ENCODE assay signal across 8 cellular contexts in the genomic region with DNA sequence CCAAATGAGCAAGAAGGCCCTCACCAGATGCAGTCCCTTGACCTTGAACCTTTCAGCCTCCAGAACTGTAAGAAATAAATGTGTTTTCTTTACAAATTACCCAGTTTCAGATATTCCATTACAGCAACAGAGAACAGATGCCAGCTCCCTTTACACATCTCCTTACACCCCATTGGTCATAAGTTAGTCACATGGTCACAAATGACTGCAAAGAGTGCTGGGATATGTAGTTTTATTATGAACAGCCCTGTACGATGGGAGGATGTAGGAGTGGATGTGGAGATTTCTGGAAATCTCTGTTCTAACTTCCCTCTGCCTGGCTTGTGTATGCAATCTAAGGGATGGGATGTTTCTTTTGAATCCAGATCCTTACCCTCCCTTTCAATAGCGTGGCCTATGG. TPM values are rescaled to one million over a fixed set of nuclear protein-coding genes. Genes with fewer than 3 reads are reported as not detected.
DNase-seq lines count a peak whose midpoint lies in the region; ATAC-seq and TF ChIP-seq lines count a peak whose summit lies in the region.

No MANE protein-coding gene starts in this region.

- H3K9me3 Mint-ChIP-seq in stimulated activated naive CD8-positive, alpha-beta T cell treated with anti-CD3 and anti-CD28 coated beads, Interleukin-15, amount 100 ng/mL, for 72 hours: peaks cover 0 to 9% of the 10 kb centered on the region in 2 donors

- H3K27me3 Mint-ChIP-seq in stimulated activated naive CD8-positive, alpha-beta T cell treated with anti-CD3 and anti-CD28 coated beads, Interleukin-15, amount 100 ng/mL, for 72 hours: peaks cover 44% of the 10 kb centered on the region

- H3K27me3 ChIP-seq in PC-3 (ENCODE audit: low read length) (peaks cover 27% of the 10 kb centered on the region), suprapubic skin (peaks cover 15% of the 10 kb centered on the region)

- intact Hi-C loops in PC-3 (cut with micrococcal nuclease): loop anchor here (5.0 kb wide), 1 partner anchor 763 kb away; no protein-coding TSS in a partner anchor

- no peak overlapping the region for H3K4me3 ChIP-seq in PC-3 (ENCODE audit: low read length)
- H3K4me3 ChIP-seq in fibroblast of the aortic adventitia (ENCODE audit: low read depth, low read length): no peak overlapping the region
- H3K4me3 ChIP-seq in suprapubic skin: no peak overlapping the region

- no TSS peak for BruUV-seq in PC-3 (replicated peaks; lab: Mats Ljungman, UMichigan)

- POLR2A ChIA-PET in PC-3 (lab: Charles Lee; ENCODE audit: unreplicated experiment): no interaction called here

- H3K36me3 ChIP-seq in PC-3 (ENCODE audit: low read depth, low read length) (no peaks in the 10 kb centered on the region), suprapubic skin (no peaks in the 10 kb centered on the region)

- H3K4me1 Mint-ChIP-seq in stimulated activated naive CD8-positive, alpha-beta T cell treated with anti-CD3 and anti-CD28 coated beads, Interleukin-15, amount 100 ng/mL, for 72 hours: no peaks in the 10 kb centered on the region

- no peak overlapping the region for H2AFZ ChIP-seq in PC-3 (ENCODE audit: low read length)

- no peak overlapping the region for H3K9ac ChIP-seq in PC-3 (ENCODE audit: low read length)

- H3K27ac Mint-ChIP-seq in stimulated activated naive CD8-positive, alpha-beta T cell treated with anti-CD3 and anti-CD28 coated beads, Interleukin-15, amount 100 ng/mL, for 72 hours: no peak overlapping the region

- no peaks in the 10 kb centered on the region for H4K20me1 ChIP-seq in PC-3 (ENCODE audit: low read length)

- DNase-seq in NCI-H2107 treated with DMSO at 0.1 percent for 48 hours (lab: John Stamatoyannopoulos, UW; ENCODE audit: unreplicated experiment) (peak; percentile 54), NCI-H2107 (lab: John Stamatoyannopoulos, UW) (no peak), PC-3 (peak; percentile 50), fibroblast of the aortic adventitia (ENCODE audit: low read depth) (peak; percentile 62), suprapubic skin (ENCODE audit: low spot score in 2 of 2) (no peak)
- DNase-seq in stimulated activated naive CD8-positive, alpha-beta T cell treated with anti-CD3 and anti-CD28 coated beads, Interleukin-15, amount 100 ng/mL, for 72 hours: no peak
- DNase-seq in activated effector memory CD4-positive, alpha-beta T cell treated with Interleukin-2 at 50 U/mL for 16 hours: no peak

- H3K4me3 Mint-ChIP-seq in stimulated activated naive CD8-positive, alpha-beta T cell treated with anti-CD3 and anti-CD28 coated beads, Interleukin-15, amount 100 ng/mL, for 72 hours: no peak overlapping the region

- peaks cover 5% of the 10 kb centered on the region; the same call in 1 of the 2 replicates for H3K4me1 ChIP-seq in PC-3 (ENCODE audit: insufficient read depth, low read length)
- peaks cover 18% of the 10 kb centered on the region for H3K4me1 ChIP-seq in suprapubic skin

- no peaks in the 10 kb centered on the region for H3K79me2 ChIP-seq in PC-3 (ENCODE audit: low read length)

- TF ChIP-seq POLR2A in suprapubic skin (IDR thresholded peaks at IDR 0.05): no peak

- H3K4me2 ChIP-seq in PC-3 (ENCODE audit: low read length): no peak overlapping the region

- CTCF ChIA-PET in PC-3 (lab: Charles Lee): interaction anchor here (0.6 kb wide), 1 partner anchor 9 kb away, joined by 3 read pairs; no protein-coding TSS in a partner anchor

- no peaks in the 10 kb centered on the region for H3K9me2 ChIP-seq in PC-3 (replicated peaks; ENCODE audit: low read length)

- 51% methylated on average over 2 of the region's 2 CpGs for WGBS in suprapubic skin

- H3F3A ChIP-seq in PC-3 (ENCODE audit: low read length, unreplicated experiment): no peaks in the 10 kb centered on the region

- no peaks in the 10 kb centered on the region for H3K9me3 ChIP-seq in PC-3 (ENCODE audit: low read length)
- no peaks in the 10 kb centered on the region for H3K9me3 ChIP-seq in suprapubic skin

- TF ChIP-seq CTCF in PC-3 (conservative IDR thresholded peaks at IDR 0.05; ENCODE audit: low read depth, low read length): no peak
- TF ChIP-seq CTCF in fibroblast of the aortic adventitia (IDR thresholded peaks at IDR 0.05; ENCODE audit: insufficient read depth, low read length): no peak
- no peak for TF ChIP-seq CTCF in suprapubic skin (IDR thresholded peaks at IDR 0.05)

- no peak for TF ChIP-seq EP300 in suprapubic skin (IDR thresholded peaks at IDR 0.05)

- peak; percentile 51 for ATAC-seq in HG03439 (IDR thresholded peaks at IDR 0.05; ENCODE audit: unreplicated experiment)
- ATAC-seq in PC-3: peak; percentile 44; the same call in 1 of the 2 replicates
- peak; percentile 67 for ATAC-seq in stimulated activated naive CD8-positive, alpha-beta T cell treated with anti-CD3 and anti-CD28 coated beads, Interleukin-15, amount 100 ng/mL, for 72 hours

- H3K27ac ChIP-seq in PC-3 (ENCODE audit: low read length): no peak overlapping the region
- no peak overlapping the region for H3K27ac ChIP-seq in suprapubic skin

RNA-seq across cellular contexts. Expression of a gene that starts 13.3 kb away (rescaled TPM):
- 2,878 and 3,689 TPM in 2 replicates for total RNA-seq in PC-3 (2014; rRNA removed)
- 268 and 400 TPM in 2 replicates for total RNA-seq in fibroblast of the aortic adventitia (ENCODE audit: low replicate concordance)
- total RNA-seq in suprapubic skin: 1,000 to 10,000 TPM in 1 of 4 donors, 100 to 1,000 TPM in 3; 565 to 1,273 (median 679) TPM

RNA-seq across cellular contexts. Expression of a gene that starts 23.2 kb away (rescaled TPM):
- total RNA-seq in PC-3 (2014; rRNA removed) (17.6 and 21.0 TPM in 2 replicates), fibroblast of the aortic adventitia (ENCODE audit: low replicate concordance) (0.54 and 2.4 TPM in 2 replicates), suprapubic skin (10 to 100 TPM in 1 of 4 donors, 1 to 10 TPM in 3; 5.7 to 12.0 (median 8.2) TPM)

Comparison
In these comparisons a context has a peak if more than half of its experiments do, and no peak if none do; other contexts are left out.
1. DNase-seq: peak in NCI-H2107 treated with DMSO at 0.1 percent for 48 hours (single experiment), PC-3 (single experiment) and fibroblast of the aortic adventitia (single experiment); none in NCI-H2107 (single experiment), stimulated activated naive CD8-positive, alpha-beta T cell treated with anti-CD3 and anti-CD28 coated beads, Interleukin-15, amount 100 ng/mL, for 72 hours (0 of 2), suprapubic skin (0 of 2) and activated effector memory CD4-positive, alpha-beta T cell treated with Interleukin-2 at 50 U/mL for 16 hours (single experiment).
2. Peak in every context shown above with its lines, with median percentiles within 50 percentile points of each other: ATAC-seq.